In the genomic region with DNA sequence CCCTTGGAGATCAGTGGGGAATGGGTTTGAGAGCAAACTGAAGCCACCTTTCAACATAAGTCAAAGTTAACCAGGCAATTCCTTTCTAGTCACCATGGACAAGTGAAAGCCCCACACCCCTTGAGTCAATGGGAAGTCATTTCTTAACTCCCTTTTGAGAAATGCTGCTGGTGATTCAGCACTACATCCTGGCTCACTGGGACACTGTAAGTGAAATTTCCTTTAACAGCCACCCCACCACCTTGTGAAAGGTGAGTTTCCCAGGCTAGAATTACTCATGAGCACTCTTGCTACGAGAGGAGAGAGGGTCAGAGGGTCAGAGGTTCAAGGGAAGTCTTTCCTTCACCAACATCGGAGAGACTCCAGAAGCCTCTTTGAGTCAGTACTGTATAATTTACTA, we compare ENCODE assay signal across 9 cellular contexts.
A peak's percentile ranks its signal among the peaks of the same experiment; 100 is the strongest.
DNase-seq lines count a peak whose midpoint lies in the region; ATAC-seq lines count a peak whose summit lies in the region.
"Had no signal": no experiment of that assay in that cellular context is flagged by ENCODE, and none has a peak within 500 bp of the region (broad histone marks: within the 10 kb centered on the region; RNA-seq: fewer than 3 reads in every experiment).

No MANE protein-coding gene starts in this region.

- ATAC-seq in HG02973 (IDR thresholded peaks at IDR 0.05; ENCODE audit: unreplicated experiment), result peak; percentile 65

- peak; percentile 9 for DNase-seq in activated CD4-positive, alpha-beta T cell treated with anti-CD3 and anti-CD28 coated beads for 48 hours
- no peak for DNase-seq in activated CD4-positive, alpha-beta T cell treated with anti-CD3 and anti-CD28 coated beads for 1 hour
- peak; percentile 7 for DNase-seq in UCSD-AML1 (lab: John Stamatoyannopoulos, UW; ENCODE audit: unreplicated experiment)
- peak; percentile 32 for DNase-seq in skeletal muscle cell (ENCODE audit: low read depth)
- no peak for DNase-seq in pons (ENCODE audit: low spot score)
- DNase-seq in mesenteric fat pad (ENCODE audit: low spot score), result no peak
- no peak for DNase-seq in stimulated activated CD4-positive, alpha-beta T cell treated with anti-CD3 and anti-CD28 coated beads, Interleukin-2, amount 100 ng/mL, for 48 hours
- DNase-seq: naive B cell had no signal

- H3K4me3 ChIP-seq in skeletal muscle cell (ENCODE audit: low read depth, low read length), result no peak overlapping the region

Comparison
In these comparisons a context has a peak if more than half of its experiments do, and no peak if none do; other contexts are left out.
1. DNase-seq: peak in activated CD4-positive, alpha-beta T cell treated with anti-CD3 and anti-CD28 coated beads for 48 hours (single experiment), UCSD-AML1 (single experiment) and skeletal muscle cell (single experiment); none in activated CD4-positive, alpha-beta T cell treated with anti-CD3 and anti-CD28 coated beads for 1 hour (single experiment), pons (single experiment), mesenteric fat pad (single experiment) and stimulated activated CD4-positive, alpha-beta T cell treated with anti-CD3 and anti-CD28 coated beads, Interleukin-2, amount 100 ng/mL, for 48 hours (0 of 2).